10 cellular contexts compared by ENCODE assay signal in the genomic region with DNA sequence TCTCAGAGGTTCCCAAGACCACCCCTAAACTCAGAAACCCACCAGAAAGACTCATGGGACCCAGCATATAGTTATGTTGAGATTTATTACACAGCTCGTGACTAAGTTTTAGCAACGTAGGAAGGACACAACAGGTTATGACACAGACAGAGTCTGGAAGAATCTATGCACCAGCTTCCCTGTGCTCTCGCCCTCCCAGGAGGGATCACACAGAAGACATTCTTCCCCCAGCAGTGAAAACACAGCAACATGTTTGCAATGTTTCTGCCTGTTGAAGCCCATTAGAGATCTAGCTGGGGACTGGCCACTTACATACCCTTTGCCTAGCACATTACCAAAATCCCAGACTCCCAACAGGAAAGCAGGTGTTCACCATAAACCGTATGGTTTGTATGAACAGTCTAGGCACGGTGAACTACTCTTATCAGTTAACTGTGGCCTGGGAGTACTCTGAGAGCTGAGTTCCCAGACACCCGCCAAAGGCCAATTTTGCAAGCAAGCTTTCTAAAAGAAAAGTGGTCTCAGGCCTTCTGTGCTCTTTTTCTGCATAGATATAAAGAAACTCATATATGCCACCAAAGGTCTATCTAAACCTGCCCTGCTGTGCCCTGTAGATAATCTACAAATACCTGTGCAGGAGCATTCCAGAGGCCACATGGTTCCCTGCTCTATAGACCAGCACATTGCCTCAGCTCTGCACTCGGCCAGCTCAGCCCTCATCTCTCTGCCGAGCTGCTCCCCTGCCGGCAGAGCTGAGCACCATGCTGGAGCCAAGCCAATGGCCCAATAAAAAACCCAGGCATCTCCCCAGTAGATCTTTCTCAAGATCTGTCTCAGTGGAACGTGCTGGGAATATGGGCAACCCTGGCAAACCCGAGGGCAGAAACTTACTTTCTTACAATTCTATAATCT.
DNase-seq lines count a peak whose midpoint lies in the region; ATAC-seq and TF ChIP-seq lines count a peak whose summit lies in the region.
"Had no signal": no experiment of that assay in that cellular context is flagged by ENCODE, and none has a peak within 500 bp of the region (broad histone marks: within the 10 kb centered on the region; RNA-seq: fewer than 3 reads in every experiment).

No MANE protein-coding gene starts in this region.

- no peaks in the 10 kb centered on the region for H3K27me3 ChIP-seq in right cardiac atrium (ENCODE audit: control insufficient read depth, insufficient read depth)
- no peaks in the 10 kb centered on the region for H3K27me3 ChIP-seq in gastrocnemius medialis

- TF ChIP-seq CTCF in astrocyte of the spinal cord (IDR thresholded peaks at IDR 0.05; ENCODE audit: low read depth, low read length) (peak; percentile 45), gastrocnemius medialis (IDR thresholded peaks at IDR 0.05 in 4 of 5, conservative IDR thresholded peaks at IDR 0.05 in 1 of 5) (no peak)

- no peaks in the 10 kb centered on the region for H3K9me3 ChIP-seq in right cardiac atrium (ENCODE audit: control insufficient read depth, low read length)
- H3K9me3 ChIP-seq in gastrocnemius medialis, result no peaks in the 10 kb centered on the region
- H3K9me3 ChIP-seq: thoracic aorta had no signal

- H3K4me1 ChIP-seq in right cardiac atrium (ENCODE audit: control insufficient read depth, insufficient read depth, low read length) (no peaks in the 10 kb centered on the region), gastrocnemius medialis (no peaks in the 10 kb centered on the region)

- WGBS in right cardiac atrium, result 51% methylated on average over 11 of the region's 11 CpGs

- DNase-seq in GM04503 (ENCODE audit: low read depth), result peak; percentile 14
- peak; percentile 50 for DNase-seq in astrocyte of the spinal cord (ENCODE audit: low read depth, low spot score)
- DNase-seq in right cardiac atrium, result peak; percentile 54 to 64 (median 63)
- peak; percentile 38 for DNase-seq in stromal cell of bone marrow (ENCODE audit: low read depth)
- DNase-seq in gastrocnemius medialis, result no peak
- no peak for DNase-seq in activated CD8-positive, alpha-beta memory T cell treated with anti-CD3 and anti-CD28 coated beads, Interleukin-2, amount 50 U/mL, for 4 hours

- no peak for TF ChIP-seq POLR2A in gastrocnemius medialis (IDR thresholded peaks at IDR 0.05)

- intact Hi-C loops in right cardiac atrium (cut with DNase I) (no loop called here), gastrocnemius medialis (cut with DNase I; ENCODE audit: low total_unique reads) (no loop called here)

- H3K27ac ChIP-seq in right cardiac atrium (ENCODE audit: low read length) (no peak overlapping the region), gastrocnemius medialis (no peak overlapping the region)
- H3K27ac ChIP-seq: HL-60, thoracic aorta had no signal

- ATAC-seq in right cardiac atrium, result peak; percentile 76 to 81
- no peak for ATAC-seq in HG02885 (IDR thresholded peaks at IDR 0.05; ENCODE audit: poor library complexity, unreplicated experiment)
- ATAC-seq in activated CD4-positive, CD25-positive, alpha-beta regulatory T cell treated with anti-CD3 and anti-CD28 coated beads, Interleukin-2, amount 50 U/mL, for 24 hours, result no peak
- ATAC-seq in gastrocnemius medialis, result no peak

- H3K4me3 ChIP-seq in astrocyte of the spinal cord (ENCODE audit: low read depth, low read length), result no peak overlapping the region
- no peak overlapping the region for H3K4me3 ChIP-seq in right cardiac atrium (ENCODE audit: low read length)
- no peak overlapping the region for H3K4me3 ChIP-seq in gastrocnemius medialis
- H3K4me3 ChIP-seq: thoracic aorta had no signal

- no peaks in the 10 kb centered on the region for H3K36me3 ChIP-seq in gastrocnemius medialis
- H3K36me3 ChIP-seq: thoracic aorta had no signal

- in situ Hi-C loops in astrocyte of the spinal cord (cut with HindIII; ENCODE audit: low sequenced_read_pairs) (no loop called here), gastrocnemius medialis (cut with MboI; ENCODE audit: low sequenced_read_pairs in 4 of 4) (no loop called here)

Comparison
In these comparisons a context has a peak if more than half of its experiments do, and no peak if none do; other contexts are left out.
1. DNase-seq: peak in GM04503 (single experiment), astrocyte of the spinal cord (single experiment), right cardiac atrium (3 of 3) and stromal cell of bone marrow (single experiment); none in gastrocnemius medialis (0 of 2) and activated CD8-positive, alpha-beta memory T cell treated with anti-CD3 and anti-CD28 coated beads, Interleukin-2, amount 50 U/mL, for 4 hours (single experiment).
2. ATAC-seq: peak in right cardiac atrium (2 of 2); none in HG02885 (single experiment), activated CD4-positive, CD25-positive, alpha-beta regulatory T cell treated with anti-CD3 and anti-CD28 coated beads, Interleukin-2, amount 50 U/mL, for 24 hours (0 of 2) and gastrocnemius medialis (0 of 2).